Comparison of ENCODE assay signal across 30 cellular contexts in genomic region chr4:144667500-144667899, GRCh38. TPM values are rescaled to one million over a fixed set of nuclear protein-coding genes. Genes with fewer than 3 reads are reported as not detected.
DNase-seq lines count a peak whose midpoint lies in the region; ATAC-seq and TF ChIP-seq lines count a peak whose summit lies in the region.
"Had no signal": no experiment of that assay in that cellular context is flagged by ENCODE, and none has a peak within 500 bp of the region (broad histone marks: within the 10 kb centered on the region; RNA-seq: fewer than 3 reads in every experiment).

No MANE protein-coding gene starts in this region.

- CTCF ChIA-PET in IMR-90 (lab: Yijun Ruan, JAX): interaction anchor here (0.6 kb wide), 1 partner anchor 166 kb away, joined by 7 read pairs; no protein-coding TSS in a partner anchor

- H3K9ac ChIP-seq in IMR-90 (ENCODE audit: low read depth, low read length): no peak overlapping the region

- no CpG with 5 or more reads among the region's 2 CpGs for WGBS in IMR-90 (ENCODE audit: extremely low coverage in 2 of 2, insufficient read length in 1 of 2), 2 experiments

- no TSS peak for BruUV-seq in IMR-90 (replicated peaks; lab: Mats Ljungman, UMichigan)

- H2BK5ac ChIP-seq in IMR-90 (ENCODE audit: low read depth, low read length, poor library complexity, severe bottlenecking): no peak overlapping the region

- H3K14ac ChIP-seq in IMR-90 (replicated peaks; ENCODE audit: low read depth, low read length): no peak overlapping the region

- H3K4me3 ChIP-seq in IMR-90 (ENCODE audit: insufficient read depth, low read depth, low read length) (no peak overlapping the region), cardiac fibroblast (replicated peaks in 1 of 2; ENCODE audit: low read depth in 2 of 2, low read length in 2 of 2) (no peak overlapping the region), kidney epithelial cell (ENCODE audit: low read depth, low read length) (no peak overlapping the region), vagina (no peak overlapping the region)
- H3K4me3 ChIP-seq: body of pancreas, gastrocnemius medialis, HAP-1, left lung, psoas muscle, uterus had no signal

- TF ChIP-seq POLR2A in IMR-90 (IDR thresholded peaks at IDR 0.05; ENCODE audit: low read depth, low read length): no peak
- TF ChIP-seq POLR2A in vagina (IDR thresholded peaks at IDR 0.05): no peak

- H3K27ac ChIP-seq in IMR-90 (ENCODE audit: insufficient read depth, low read length) (no peak overlapping the region), vagina (no peak overlapping the region)
- H3K27ac ChIP-seq: body of pancreas, gastrocnemius medialis, left lung, neutrophil, psoas muscle, uterus, VCaP had no signal

- H3K56ac ChIP-seq in IMR-90 (ENCODE audit: extremely low read depth, insufficient read depth, low read length): no peak overlapping the region

- no peak for TF ChIP-seq RAD21 in IMR-90 (IDR thresholded peaks at IDR 0.05; ENCODE audit: low read length)

- H3K4me2 ChIP-seq in IMR-90 (ENCODE audit: low read depth, low read length): no peak overlapping the region

- no peak overlapping the region for H2AK5ac ChIP-seq in IMR-90 (ENCODE audit: low read depth, low read length)

- no peak overlapping the region for H4K8ac ChIP-seq in IMR-90 (ENCODE audit: low read depth in 2 of 2, low read length in 2 of 2)

- no peak overlapping the region for H3K18ac ChIP-seq in IMR-90 (ENCODE audit: low read depth, low read length)

- POLR2A ChIA-PET in IMR-90 (lab: Charles Lee; ENCODE audit: unreplicated experiment): no interaction called here

- no peak overlapping the region for H2BK20ac ChIP-seq in IMR-90 (ENCODE audit: low read depth, low read length)

- peak; percentile 21 for DNase-seq in A172 (ENCODE audit: low spot score)
- no peak for DNase-seq in IMR-90
- peak; percentile 42 to 45 for DNase-seq in cardiac fibroblast (ENCODE audit: low read depth in 2 of 2)
- DNase-seq in kidney epithelial cell (ENCODE audit: low read depth): peak; percentile 39
- no peak for DNase-seq in NCI-H345 treated with DMSO at 0.1 percent for 48 hours (lab: John Stamatoyannopoulos, UW; ENCODE audit: unreplicated experiment)
- DNase-seq in vagina (ENCODE audit: extremely low spot score in 2 of 2): no peak
- DNase-seq in activated naive CD4-positive, alpha-beta T cell treated with anti-CD3 and anti-CD28 coated beads, Interleukin-2, amount 50 U/mL, for 16 hours: no peak
- no peak for DNase-seq in NCI-H748 (lab: John Stamatoyannopoulos, UW; ENCODE audit: unreplicated experiment)
- DNase-seq: activated CD4-positive, alpha-beta T cell treated with anti-CD3 and anti-CD28 coated beads for 4 hours; activated effector memory CD4-positive, alpha-beta T cell treated with anti-CD3 and anti-CD28 coated beads, Interleukin-2, amount 50 U/mL, for 16 hours; activated naive CD8-positive, alpha-beta T cell treated with anti-CD3 and anti-CD28 coated beads, Interleukin-2, amount 10 ng/mL, durations not matched to agents 7 days and 5 days; BE2C; body of pancreas; effector memory CD8-positive, alpha-beta T cell; gastrocnemius medialis; hippocampal formation; KBM-7; left lung; naive B cell; NCI-H1436 treated with DMSO at 0.1 percent for 48 hours; NCI-H510A; NK-92 treated with Interleukin-12 subunit alpha and Interleukin-12 subunit beta, amount 100 ng/mL, for 24 hours; psoas muscle; SHP77; uterus had no signal

- H2AK9ac ChIP-seq in IMR-90 (replicated peaks; ENCODE audit: low read depth, low read length, poor library complexity): no peak overlapping the region

- H2BK15ac ChIP-seq in IMR-90 (ENCODE audit: low read depth, low read length): no peak overlapping the region

- H3K9me1 ChIP-seq in IMR-90 (ENCODE audit: insufficient read depth, low read length): no peaks in the 10 kb centered on the region; the same call in 1 of the 2 replicates

- H3K9me3 ChIP-seq in IMR-90 (ENCODE audit: control insufficient read depth, insufficient read depth, low read length) (no peaks in the 10 kb centered on the region), vagina (no peaks in the 10 kb centered on the region)
- H3K9me3 ChIP-seq: BE2C, body of pancreas, gastrocnemius medialis, HAP-1, left lung, neutrophil, psoas muscle, uterus had no signal

- no peak overlapping the region for H4K91ac ChIP-seq in IMR-90 (ENCODE audit: insufficient read depth, low read depth, low read length)

- ATAC-seq in IMR-90 (ENCODE audit: low read depth): no peak
- ATAC-seq: body of pancreas; effector memory CD8-positive, alpha-beta T cell; esophagus mucosa; gastrocnemius medialis; psoas muscle had no signal

- no peak overlapping the region for H2AFZ ChIP-seq in IMR-90 (replicated peaks; ENCODE audit: low read length, poor library complexity)

- no peak overlapping the region for H3K23ac ChIP-seq in IMR-90 (ENCODE audit: low read depth, low read length)

- H3K79me1 ChIP-seq in IMR-90 (ENCODE audit: low read depth in 1 of 2, low read length in 2 of 2): no peaks in the 10 kb centered on the region

- peaks cover 4% of the 10 kb centered on the region for H3K4me1 ChIP-seq in IMR-90 (ENCODE audit: control insufficient read depth, insufficient read depth, low read length)
- H3K4me1 ChIP-seq in vagina: no peaks in the 10 kb centered on the region
- H3K4me1 ChIP-seq: BE2C, body of pancreas, gastrocnemius medialis, HAP-1, left lung, psoas muscle, uterus had no signal

- no peaks in the 10 kb centered on the region for H3K36me3 ChIP-seq in IMR-90 (ENCODE audit: control insufficient read depth, insufficient read depth, low read length)
- H3K36me3 ChIP-seq in kidney epithelial cell (ENCODE audit: control insufficient read depth, insufficient read depth, low read length): no peaks in the 10 kb centered on the region
- H3K36me3 ChIP-seq in vagina: no peaks in the 10 kb centered on the region
- H3K36me3 ChIP-seq: BE2C, gastrocnemius medialis, HAP-1, left lung, neutrophil, uterus had no signal

- intact Hi-C loops in IMR-90 (cut with micrococcal nuclease): no loop called here
- intact Hi-C loops in vagina (cut with DNase I): no loop called here

- no peak overlapping the region for H3K4ac ChIP-seq in IMR-90 (ENCODE audit: low read depth, low read length)

- H4K20me1 ChIP-seq in IMR-90 (ENCODE audit: insufficient read depth, low read length): no peaks in the 10 kb centered on the region

- H2BK120ac ChIP-seq in IMR-90 (ENCODE audit: low read depth, low read length): no peak overlapping the region

- dilution Hi-C loops in IMR-90 (cut with HindIII; ENCODE audit: low sequenced_read_pairs, unreplicated experiment): no loop called here

- TF ChIP-seq CTCF in IMR-90 (conservative IDR thresholded peaks at IDR 0.05; ENCODE audit: low read depth, low read length) (no peak), cardiac fibroblast (IDR thresholded peaks at IDR 0.05; ENCODE audit: low read depth, low read length) (no peak), kidney epithelial cell (IDR thresholded peaks at IDR 0.05; ENCODE audit: insufficient read depth, low read length, poor library complexity, severe bottlenecking) (no peak), vagina (IDR thresholded peaks at IDR 0.05) (no peak)

- no peak overlapping the region for H4K5ac ChIP-seq in IMR-90 (ENCODE audit: low read depth, low read length)

- H3K27me3 ChIP-seq in IMR-90 (ENCODE audit: control insufficient read depth, insufficient read depth, low read length): no peaks in the 10 kb centered on the region
- no peaks in the 10 kb centered on the region for H3K27me3 ChIP-seq in kidney epithelial cell (ENCODE audit: control insufficient read depth, insufficient read depth, low read length)
- H3K27me3 ChIP-seq in vagina: no peaks in the 10 kb centered on the region
- H3K27me3 ChIP-seq: BE2C, body of pancreas, gastrocnemius medialis, left lung, neutrophil, uterus had no signal

- in situ Hi-C loops in IMR-90 (cut with MboI; ENCODE audit: low sequenced_read_pairs): no loop called here

TF ChIP-seq in IMR-90, 13 proteins besides CTCF, POLR2A, EP300 and RAD21:
- peak; percentile 74 for TF ChIP-seq NFE2L2 (IDR thresholded peaks at IDR 0.05; ENCODE audit: low read depth, low read length)
- TF ChIP-seq ELK1 (IDR thresholded peaks at IDR 0.05; ENCODE audit: borderline replicate concordance, low read depth, low read length): no peak
- TF ChIP-seq BHLHE40 (IDR thresholded peaks at IDR 0.05; ENCODE audit: low read depth, low read length): no peak
TF ChIP-seq in IMR-90: peak in this region for 1.

RNA-seq across cellular contexts. Expression of gene HHIP, which starts 21.5 kb away (rescaled TPM):
- total RNA-seq in A172 (2014; rRNA removed; shearing (Covaris generic)): 0.19 and 0.47 TPM in 2 replicates
- total RNA-seq in IMR-90 (2012; rRNA removed) (6.6 and 8.6 TPM in 2 replicates), kidney epithelial cell (0.27 and 0.54 TPM in 2 replicates), vagina (0.25 TPM)
- 7.8 and 9.6 TPM in 2 replicates for polyA plus RNA-seq in IMR-90 (2012; rRNA removed)
- polyA plus RNA-seq in IMR-90 (2012; cell fraction: cytosol; rRNA removed): 2.6 and 3.4 TPM in 2 replicates
- 1.2 and 3.9 TPM in 2 replicates for polyA plus RNA-seq in IMR-90 (2012; cell fraction: nucleus; rRNA removed; ENCODE audit: low replicate concordance)
- total RNA-seq: activated naive CD8-positive, alpha-beta T cell treated with anti-CD3 and anti-CD28 coated beads, Interleukin-2, amount 10 ng/mL, durations not matched to agents 7 days and 5 days; esophagus mucosa; T-helper 2 cell treated with Interferon-gamma antibody and Interleukin-4, amounts not matched to agents 100 ng/mL and 5 ng/mL, for 36 hours had no signal

Comparison
In these comparisons a context has a peak if more than half of its experiments do, and no peak if none do; other contexts are left out.
1. DNase-seq: peak in A172 (single experiment), cardiac fibroblast (2 of 2) and kidney epithelial cell (single experiment); none in IMR-90 (single experiment), NCI-H345 treated with DMSO at 0.1 percent for 48 hours (single experiment), vagina (0 of 2), activated naive CD4-positive, alpha-beta T cell treated with anti-CD3 and anti-CD28 coated beads, Interleukin-2, amount 50 U/mL, for 16 hours (single experiment) and NCI-H748 (single experiment).